ENCODE assay signal across 20 cellular contexts in the genomic region with DNA sequence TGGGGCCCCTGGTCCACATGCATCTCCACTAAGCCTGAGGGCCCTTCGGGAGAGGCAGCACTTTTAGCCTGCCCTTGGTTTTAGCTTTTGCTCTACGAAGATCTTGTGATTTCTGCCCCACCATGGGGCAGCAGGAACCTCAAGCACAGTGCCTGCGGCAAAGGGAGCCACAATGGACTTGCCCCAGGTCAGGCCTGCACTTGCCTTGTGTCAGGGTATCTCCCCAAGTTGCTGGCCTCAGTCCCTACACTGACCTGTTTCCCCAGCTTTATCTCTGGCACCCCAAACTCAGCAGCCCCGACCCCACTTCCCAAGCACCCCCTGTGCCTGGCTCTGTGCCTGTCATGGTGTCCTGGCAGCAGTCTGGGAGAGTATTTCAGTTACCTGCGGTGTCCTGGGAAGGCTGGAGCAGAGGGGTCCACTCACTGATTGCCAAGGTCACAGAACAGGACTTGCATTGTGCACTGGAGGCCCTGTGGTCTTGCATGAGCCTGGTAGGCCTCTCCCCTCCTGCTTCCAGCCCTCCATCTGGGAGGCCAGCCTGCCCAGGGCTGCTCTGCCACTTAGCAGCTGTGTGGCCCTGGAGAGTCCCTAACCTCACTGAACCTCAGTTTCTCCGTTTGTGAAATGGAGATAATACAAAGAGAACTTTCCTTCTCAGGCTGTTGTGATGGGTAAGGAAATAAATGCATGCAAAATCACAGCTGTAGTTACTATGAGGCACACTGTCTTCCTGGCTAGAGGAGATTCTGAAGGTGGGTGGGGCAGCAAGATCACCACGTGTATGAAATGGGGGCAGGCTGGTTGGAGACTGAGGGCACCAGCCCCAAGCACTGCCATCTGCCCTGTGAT. TPM values are rescaled to one million over a fixed set of nuclear protein-coding genes. Genes with fewer than 3 reads are reported as not detected.
DNase-seq lines count a peak whose midpoint lies in the region; ATAC-seq and TF ChIP-seq lines count a peak whose summit lies in the region.
"Had no signal": no experiment of that assay in that cellular context is flagged by ENCODE, and none has a peak within 500 bp of the region (broad histone marks: within the 10 kb centered on the region; RNA-seq: fewer than 3 reads in every experiment).

No MANE protein-coding gene starts in this region.

- no peaks in the 10 kb centered on the region for H3K4me1 ChIP-seq in osteoblast (ENCODE audit: insufficient read depth, low read length)
- H3K4me1 ChIP-seq: HAP-1 had no signal

- peaks cover 3% of the 10 kb centered on the region for H4K20me1 ChIP-seq in osteoblast (ENCODE audit: insufficient read depth, low read length)

- H3K27me3 ChIP-seq in osteoblast (ENCODE audit: insufficient read depth, low read length) = peaks cover 31% of the 10 kb centered on the region
- H3K27me3 ChIP-seq: colonic mucosa, right atrium auricular region had no signal

- no peaks in the 10 kb centered on the region for H3K79me2 ChIP-seq in osteoblast (ENCODE audit: insufficient read depth, low read length)

- no peaks in the 10 kb centered on the region for H3K36me3 ChIP-seq in osteoblast (ENCODE audit: insufficient read depth, low read length)
- H3K36me3 ChIP-seq: colonic mucosa, HAP-1, right atrium auricular region had no signal

- ATAC-seq in activated T-cell treated with anti-CD3 and anti-CD28 coated beads, Interleukin-2, amount 50 U/mL, for 4 hours = no peak
- no peak for ATAC-seq in central memory CD8-positive, alpha-beta T cell (replicated peaks; ENCODE audit: extremely low read depth, poor library complexity, severe bottlenecking)
- no peak for ATAC-seq in activated CD8-positive, alpha-beta memory T cell treated with anti-CD3 and anti-CD28 coated beads, Interleukin-2, amount 10 ng/mL, durations not matched to agents 7 days and 5 days
- no peak for ATAC-seq in HG03196 (IDR thresholded peaks at IDR 0.05; ENCODE audit: unreplicated experiment)
- ATAC-seq: body of pancreas; stimulated activated naive B cell treated with anti-CD40 and anti-IgM and Interleukin-4, amounts not matched to agents 10 μg/mL and 1 μg/mL and 100 μg/mL, for 72 hours had no signal

- H3K4me1 Mint-ChIP-seq in activated T-cell treated with anti-CD3 and anti-CD28 coated beads, Interleukin-2, amount 50 U/mL, for 4 hours (ENCODE audit: low read depth) = peaks cover 12% of the 10 kb centered on the region
- H3K4me1 Mint-ChIP-seq in central memory CD8-positive, alpha-beta T cell = peaks cover 6% of the 10 kb centered on the region
- H3K4me1 Mint-ChIP-seq in activated CD8-positive, alpha-beta memory T cell treated with anti-CD3 and anti-CD28 coated beads, Interleukin-2, amount 10 ng/mL, durations not matched to agents 7 days and 5 days = peaks cover 18% of the 10 kb centered on the region

- peaks cover 19% of the 10 kb centered on the region for H3K27me3 Mint-ChIP-seq in activated T-cell treated with anti-CD3 and anti-CD28 coated beads, Interleukin-2, amount 50 U/mL, for 4 hours (ENCODE audit: low read depth)
- H3K27me3 Mint-ChIP-seq in central memory CD8-positive, alpha-beta T cell = peaks cover 34% of the 10 kb centered on the region
- H3K27me3 Mint-ChIP-seq in activated CD8-positive, alpha-beta memory T cell treated with anti-CD3 and anti-CD28 coated beads, Interleukin-2, amount 10 ng/mL, durations not matched to agents 7 days and 5 days = peaks cover 24% of the 10 kb centered on the region

- DNase-seq in activated T-cell treated with anti-CD3 and anti-CD28 coated beads, Interleukin-2, amount 50 U/mL, for 4 hours = no peak
- DNase-seq in activated T-cell treated with anti-CD3 and anti-CD28 coated beads, Interleukin-2, amount 50 U/mL, for 1 hour = no peak
- no peak for DNase-seq in central memory CD8-positive, alpha-beta T cell (ENCODE audit: low spot score in 2 of 2)
- peak; percentile 82 for DNase-seq in osteoblast (ENCODE audit: insufficient read length, low spot score, missing footprints)
- DNase-seq in activated CD8-positive, alpha-beta memory T cell treated with anti-CD3 and anti-CD28 coated beads, Interleukin-2, amount 10 ng/mL, durations not matched to agents 7 days and 5 days = no peak
- DNase-seq: activated CD4-positive, alpha-beta T cell treated with anti-CD3 and anti-CD28 coated beads, Interleukin-2, amount 10 ng/mL, durations not matched to agents 7 days and 5 days; activated CD8-positive, alpha-beta memory T cell treated with anti-CD3 and anti-CD28 coated beads, Interleukin-2, amount 50 U/mL, for 48 hours; activated naive CD4-positive, alpha-beta T cell treated with anti-CD3 and anti-CD28 coated beads for 36 hours; body of pancreas; colonic mucosa; KBM-7; MV-4-11; NCI-H2029 treated with DMSO at 0.1 percent for 48 hours; NCI-H446; stimulated activated naive B cell treated with anti-CD40 and anti-IgM and Interleukin-4, amounts not matched to agents 10 μg/mL and 1 μg/mL and 100 μg/mL, for 72 hours had no signal

- no peak overlapping the region for H2AFZ ChIP-seq in osteoblast (ENCODE audit: low read length)

- H3K4me3 ChIP-seq in osteoblast (ENCODE audit: insufficient read depth, low read length) = no peak overlapping the region
- H3K4me3 ChIP-seq: body of pancreas, colonic mucosa, HAP-1, lung, right atrium auricular region had no signal

- peak overlapping the region; percentile 6 for H3K4me3 Mint-ChIP-seq in activated T-cell treated with anti-CD3 and anti-CD28 coated beads, Interleukin-2, amount 50 U/mL, for 4 hours
- H3K4me3 Mint-ChIP-seq in central memory CD8-positive, alpha-beta T cell = peak overlapping the region; percentile 66
- no peak overlapping the region for H3K4me3 Mint-ChIP-seq in activated CD8-positive, alpha-beta memory T cell treated with anti-CD3 and anti-CD28 coated beads, Interleukin-2, amount 10 ng/mL, durations not matched to agents 7 days and 5 days

- H3K4me2 ChIP-seq in osteoblast (ENCODE audit: insufficient read depth, low read length) = no peak overlapping the region

- CTCF ChIA-PET in activated CD8-positive, alpha-beta memory T cell treated with anti-CD3 and anti-CD28 coated beads, Interleukin-2, amount 10 ng/mL, durations not matched to agents 7 days and 5 days (lab: Charles Lee) = interaction anchor here (0.8 to 1.0 kb wide), 2 partner anchors 10 to 43 kb away, joined by 3 to 5 read pairs; no protein-coding TSS in a partner anchor

- no peak overlapping the region for H3K27ac Mint-ChIP-seq in central memory CD8-positive, alpha-beta T cell (ENCODE audit: low read depth)
- H3K27ac Mint-ChIP-seq in activated CD8-positive, alpha-beta memory T cell treated with anti-CD3 and anti-CD28 coated beads, Interleukin-2, amount 10 ng/mL, durations not matched to agents 7 days and 5 days = no peak overlapping the region
- H3K27ac Mint-ChIP-seq: activated CD4-positive, alpha-beta T cell treated with anti-CD3 and anti-CD28 coated beads, Interleukin-2, amount 10 ng/mL, durations not matched to agents 7 days and 5 days; activated naive CD4-positive, alpha-beta T cell treated with anti-CD3 and anti-CD28 coated beads for 36 hours; stimulated activated naive B cell treated with anti-CD40 and anti-IgM and Interleukin-4, amounts not matched to agents 10 μg/mL and 1 μg/mL and 100 μg/mL, for 72 hours had no signal

- H3K36me3 Mint-ChIP-seq in activated T-cell treated with anti-CD3 and anti-CD28 coated beads, Interleukin-2, amount 50 U/mL, for 4 hours (ENCODE audit: insufficient read depth) = no peaks in the 10 kb centered on the region
- peaks cover 1% of the 10 kb centered on the region for H3K36me3 Mint-ChIP-seq in central memory CD8-positive, alpha-beta T cell (ENCODE audit: insufficient read depth)
- H3K36me3 Mint-ChIP-seq in activated CD8-positive, alpha-beta memory T cell treated with anti-CD3 and anti-CD28 coated beads, Interleukin-2, amount 10 ng/mL, durations not matched to agents 7 days and 5 days = no peaks in the 10 kb centered on the region
- H3K36me3 Mint-ChIP-seq: stimulated activated naive B cell treated with anti-CD40 and anti-IgM and Interleukin-4, amounts not matched to agents 10 μg/mL and 1 μg/mL and 100 μg/mL, for 72 hours had no signal

- H3K27ac ChIP-seq in osteoblast (ENCODE audit: low read depth, low read length) = no peak overlapping the region
- H3K27ac ChIP-seq: body of pancreas, colonic mucosa, HL-60, right atrium auricular region had no signal

- no peaks in the 10 kb centered on the region for H3K9me3 ChIP-seq in osteoblast (ENCODE audit: low read depth, low read length)
- H3K9me3 ChIP-seq: body of pancreas, colonic mucosa, HAP-1, right atrium auricular region had no signal

- no peak for TF ChIP-seq CTCF in osteoblast (IDR thresholded peaks at IDR 0.05; ENCODE audit: extremely low read depth, low read depth, low read length)

- no peaks in the 10 kb centered on the region for H3K9me3 Mint-ChIP-seq in activated T-cell treated with anti-CD3 and anti-CD28 coated beads, Interleukin-2, amount 50 U/mL, for 4 hours
- no peaks in the 10 kb centered on the region for H3K9me3 Mint-ChIP-seq in central memory CD8-positive, alpha-beta T cell
- no peaks in the 10 kb centered on the region for H3K9me3 Mint-ChIP-seq in activated CD8-positive, alpha-beta memory T cell treated with anti-CD3 and anti-CD28 coated beads, Interleukin-2, amount 10 ng/mL, durations not matched to agents 7 days and 5 days (ENCODE audit: low read depth)
- H3K9me3 Mint-ChIP-seq: activated CD4-positive, alpha-beta T cell treated with anti-CD3 and anti-CD28 coated beads, Interleukin-2, amount 10 ng/mL, durations not matched to agents 7 days and 5 days; activated naive CD4-positive, alpha-beta T cell treated with anti-CD3 and anti-CD28 coated beads for 36 hours; stimulated activated naive B cell treated with anti-CD40 and anti-IgM and Interleukin-4, amounts not matched to agents 10 μg/mL and 1 μg/mL and 100 μg/mL, for 72 hours had no signal

RNA-seq across cellular contexts. Expression of gene AIFM3, which starts 3.6 kb away (rescaled TPM):
- total RNA-seq in activated T-cell treated with anti-CD3 and anti-CD28 coated beads, Interleukin-2, amount 50 U/mL, for 4 hours = under 1 TPM; 0.30 to 0.78 (median 0.47) TPM
- total RNA-seq in osteoblast = 0.59 and 0.72 TPM in 2 replicates
- total RNA-seq in activated CD8-positive, alpha-beta memory T cell treated with anti-CD3 and anti-CD28 coated beads, Interleukin-2, amount 10 ng/mL, durations not matched to agents 7 days and 5 days = under 1 TPM; 0.66 to 0.67 TPM

RNA-seq across cellular contexts. Expression of gene LZTR1, which starts 18.7 kb away (rescaled TPM):
- 10 to 100 TPM; 82.4 to 96.6 (median 84.7) TPM for total RNA-seq in activated T-cell treated with anti-CD3 and anti-CD28 coated beads, Interleukin-2, amount 50 U/mL, for 4 hours
- 56.8 and 58.0 TPM in 2 replicates for total RNA-seq in osteoblast
- total RNA-seq in activated CD8-positive, alpha-beta memory T cell treated with anti-CD3 and anti-CD28 coated beads, Interleukin-2, amount 10 ng/mL, durations not matched to agents 7 days and 5 days = 10 to 100 TPM; 69.3 to 78.0 TPM

RNA-seq across cellular contexts. Expression of gene THAP7, which starts 38.5 kb away (rescaled TPM):
- 10 to 100 TPM; 53.6 to 55.0 (median 53.6) TPM for total RNA-seq in activated T-cell treated with anti-CD3 and anti-CD28 coated beads, Interleukin-2, amount 50 U/mL, for 4 hours
- total RNA-seq in osteoblast = 23.9 and 24.2 TPM in 2 replicates
- 10 to 100 TPM; 25.9 to 28.7 TPM for total RNA-seq in activated CD8-positive, alpha-beta memory T cell treated with anti-CD3 and anti-CD28 coated beads, Interleukin-2, amount 10 ng/mL, durations not matched to agents 7 days and 5 days

RNA-seq across cellular contexts. Expression of gene CRKL, which starts 46.2 kb away (rescaled TPM):
- 10 to 100 TPM; 82.9 to 90.5 (median 89.2) TPM for total RNA-seq in activated T-cell treated with anti-CD3 and anti-CD28 coated beads, Interleukin-2, amount 50 U/mL, for 4 hours
- 31.2 and 38.4 TPM in 2 replicates for total RNA-seq in osteoblast
- 10 to 100 TPM; 89.5 to 90.8 TPM for total RNA-seq in activated CD8-positive, alpha-beta memory T cell treated with anti-CD3 and anti-CD28 coated beads, Interleukin-2, amount 10 ng/mL, durations not matched to agents 7 days and 5 days

RNA-seq across cellular contexts. Expression of gene P2RX6, which starts 51.5 kb away (rescaled TPM):
- total RNA-seq in activated T-cell treated with anti-CD3 and anti-CD28 coated beads, Interleukin-2, amount 50 U/mL, for 4 hours = under 1 TPM in 1 of 3 donors, not detected in 2; 0.13 TPM
- 3.2 and 5.1 TPM in 2 replicates for total RNA-seq in osteoblast
- under 1 TPM; 0.32 to 0.42 TPM for total RNA-seq in activated CD8-positive, alpha-beta memory T cell treated with anti-CD3 and anti-CD28 coated beads, Interleukin-2, amount 10 ng/mL, durations not matched to agents 7 days and 5 days
- total RNA-seq: body of pancreas had no signal
